Comparison of ENCODE assay signal across 23 cellular contexts in genomic region chr10:69225681-69226080, GRCh38. TPM values are rescaled to one million over a fixed set of nuclear protein-coding genes. Genes with fewer than 3 reads are reported as not detected.
DNase-seq lines count a peak whose midpoint lies in the region; ATAC-seq and TF ChIP-seq lines count a peak whose summit lies in the region.
"Had no signal": no experiment of that assay in that cellular context is flagged by ENCODE, and none has a peak within 500 bp of the region (broad histone marks: within the 10 kb centered on the region; RNA-seq: fewer than 3 reads in every experiment).

No MANE protein-coding gene starts in this region.

- no peaks in the 10 kb centered on the region for H3K9me3 Mint-ChIP-seq in activated CD8-positive, alpha-beta T cell treated with anti-CD3 and anti-CD28 coated beads, Interleukin-2, amount 10 ng/mL, durations not matched to agents 7 days and 5 days (ENCODE audit: insufficient read depth)
- H3K9me3 Mint-ChIP-seq: stimulated activated effector memory CD8-positive, alpha-beta T cell treated with anti-CD3 and anti-CD28 coated beads, Interleukin-12 subunit alpha, Interleukin-12 subunit beta, amount 100 ng/mL, for 72 hours had no signal

- H3K9me3 ChIP-seq in BLaER1: no peaks in the 10 kb centered on the region
- H3K9me3 ChIP-seq in GM23248 (ENCODE audit: low read depth): no peaks in the 10 kb centered on the region
- H3K9me3 ChIP-seq in mesenchymal stem cell (ENCODE audit: control insufficient read depth, low read length): no peaks in the 10 kb centered on the region
- H3K9me3 ChIP-seq in thyroid gland: no peaks in the 10 kb centered on the region
- H3K9me3 ChIP-seq: gastrocnemius medialis, testis had no signal

- H3K4me1 ChIP-seq in BLaER1: peaks cover 57% of the 10 kb centered on the region
- H3K4me1 ChIP-seq in GM23248 (ENCODE audit: insufficient read depth): peaks cover 11% of the 10 kb centered on the region
- peaks cover 32% of the 10 kb centered on the region for H3K4me1 ChIP-seq in mesenchymal stem cell (ENCODE audit: control insufficient read depth, insufficient read depth, low read depth, low read length)
- H3K4me1 ChIP-seq in thyroid gland: peaks cover 10 to 22% of the 10 kb centered on the region in 2 donors
- H3K4me1 ChIP-seq: gastrocnemius medialis had no signal

- no peak overlapping the region for H4K91ac ChIP-seq in mesenchymal stem cell (ENCODE audit: low read length)

- H3K27me3 ChIP-seq in BLaER1 (no peaks in the 10 kb centered on the region), GM23248 (replicated peaks; ENCODE audit: insufficient read depth) (no peaks in the 10 kb centered on the region), mesenchymal stem cell (ENCODE audit: control insufficient read depth in 1 of 2, insufficient read depth in 1 of 2, low read length in 2 of 2) (no peaks in the 10 kb centered on the region), thyroid gland (no peaks in the 10 kb centered on the region)
- H3K27me3 ChIP-seq: gastrocnemius medialis, testis had no signal

- H3K9me2 ChIP-seq in GM23248 (ENCODE audit: insufficient read depth): no peaks in the 10 kb centered on the region

- peak overlapping the region; percentile 62 for H2AFZ ChIP-seq in GM23248
- no peak overlapping the region for H2AFZ ChIP-seq in mesenchymal stem cell (ENCODE audit: low read depth, low read length)
- H2AFZ ChIP-seq: parathyroid adenoma had no signal

- intact Hi-C loops in thyroid gland (cut with DNase I): no loop called here

- no peak overlapping the region for H3K4me3 Mint-ChIP-seq in activated CD8-positive, alpha-beta T cell treated with anti-CD3 and anti-CD28 coated beads, Interleukin-2, amount 10 ng/mL, durations not matched to agents 7 days and 5 days

- H3K27ac ChIP-seq in BLaER1: no peak overlapping the region
- H3K27ac ChIP-seq in GM23248: no peak overlapping the region
- no peak overlapping the region for H3K27ac ChIP-seq in mesenchymal stem cell (ENCODE audit: low read length, poor library complexity, severe bottlenecking)
- no peak overlapping the region for H3K27ac ChIP-seq in thyroid gland
- H3K27ac ChIP-seq: gastrocnemius medialis, parathyroid adenoma, testis had no signal

- H3K79me1 ChIP-seq in mesenchymal stem cell (replicated peaks; ENCODE audit: low read length, poor library complexity, severe bottlenecking): peaks cover 13% of the 10 kb centered on the region

- H2BK5ac ChIP-seq in mesenchymal stem cell (ENCODE audit: low read depth, low read length, poor library complexity, severe bottlenecking): no peak overlapping the region

- POLR2A ChIA-PET in activated CD8-positive, alpha-beta T cell treated with anti-CD3 and anti-CD28 coated beads, Interleukin-2, amount 10 ng/mL, durations not matched to agents 7 days and 5 days (lab: Charles Lee): no interaction called here

- H3K23ac ChIP-seq in mesenchymal stem cell (ENCODE audit: low read length in 2 of 2): no peak overlapping the region

- H2BK12ac ChIP-seq in mesenchymal stem cell (ENCODE audit: low read length in 2 of 2): no peak overlapping the region

- no peak for ATAC-seq in activated CD8-positive, alpha-beta T cell treated with anti-CD3 and anti-CD28 coated beads, Interleukin-2, amount 10 ng/mL, durations not matched to agents 7 days and 5 days
- ATAC-seq in GM18861 (IDR thresholded peaks at IDR 0.05; ENCODE audit: unreplicated experiment): no peak
- ATAC-seq: activated CD4-positive, CD25-positive, alpha-beta regulatory T cell treated with anti-CD3 and anti-CD28 coated beads, Interleukin-2, amount 50 U/mL, for 24 hours; stimulated activated effector memory CD8-positive, alpha-beta T cell treated with anti-CD3 and anti-CD28 coated beads, Interleukin-12 subunit alpha, Interleukin-12 subunit beta, amount 100 ng/mL, for 72 hours had no signal

- H3K9ac ChIP-seq in BLaER1 (no peak overlapping the region), GM23248 (no peak overlapping the region), mesenchymal stem cell (ENCODE audit: low read length) (no peak overlapping the region)
- H3K9ac ChIP-seq: KMS-11, parathyroid adenoma had no signal

- H3K18ac ChIP-seq in mesenchymal stem cell (ENCODE audit: low read depth in 1 of 2, low read length in 2 of 2): no peak overlapping the region

- H3K4me1 Mint-ChIP-seq in activated CD8-positive, alpha-beta T cell treated with anti-CD3 and anti-CD28 coated beads, Interleukin-2, amount 10 ng/mL, durations not matched to agents 7 days and 5 days (ENCODE audit: low read depth): peaks cover 82% of the 10 kb centered on the region

- no peaks in the 10 kb centered on the region for H4K20me1 ChIP-seq in BLaER1
- no peaks in the 10 kb centered on the region for H4K20me1 ChIP-seq in GM23248 (ENCODE audit: insufficient read depth)

- H2BK15ac ChIP-seq in mesenchymal stem cell (ENCODE audit: low read depth, poor library complexity, severe bottlenecking): no peak overlapping the region

- H3K27ac Mint-ChIP-seq in activated CD8-positive, alpha-beta T cell treated with anti-CD3 and anti-CD28 coated beads, Interleukin-2, amount 10 ng/mL, durations not matched to agents 7 days and 5 days: peak overlapping the region; percentile 85
- H3K27ac Mint-ChIP-seq: stimulated activated effector memory CD8-positive, alpha-beta T cell treated with anti-CD3 and anti-CD28 coated beads, Interleukin-12 subunit alpha, Interleukin-12 subunit beta, amount 100 ng/mL, for 72 hours had no signal

- H3K36me3 Mint-ChIP-seq in activated CD8-positive, alpha-beta T cell treated with anti-CD3 and anti-CD28 coated beads, Interleukin-2, amount 10 ng/mL, durations not matched to agents 7 days and 5 days (ENCODE audit: low read depth): no peaks in the 10 kb centered on the region

- peak overlapping the region; percentile 20 for H2AK5ac ChIP-seq in mesenchymal stem cell (ENCODE audit: low read length, severe bottlenecking)

- TF ChIP-seq POLR2A in thyroid gland (IDR thresholded peaks at IDR 0.05): no peak

- H3K4me2 ChIP-seq in BLaER1 (peak overlapping the region; percentile 28; the same call in 1 of the 2 replicates), GM23248 (ENCODE audit: unreplicated experiment) (no peak overlapping the region), mesenchymal stem cell (ENCODE audit: low read length, poor library complexity, severe bottlenecking) (no peak overlapping the region)

- in situ Hi-C loops in GM23248 (cut with MboI): no loop called here

- CTCF ChIA-PET in activated CD8-positive, alpha-beta T cell treated with anti-CD3 and anti-CD28 coated beads, Interleukin-2, amount 10 ng/mL, durations not matched to agents 7 days and 5 days (lab: Charles Lee): interaction anchor here (0.8 to 5.1 kb wide), 5 partner anchors 13 to 270 kb away, joined by 3 to 35 read pairs (median 3); partner anchors contain the start of genes DDX21 and KIFBP

- H3K4me3 ChIP-seq in BLaER1 (no peak overlapping the region), GM23248 (no peak overlapping the region), mesenchymal stem cell (ENCODE audit: insufficient read depth in 1 of 2, low read depth in 1 of 2, low read length in 2 of 2) (no peak overlapping the region), thyroid gland (replicated peaks in 1 of 3) (no peak overlapping the region)
- H3K4me3 ChIP-seq: gastrocnemius medialis, testis had no signal

- H3K4ac ChIP-seq in mesenchymal stem cell (ENCODE audit: low read depth in 1 of 2, low read length in 2 of 2): no peak overlapping the region

- WGBS in GM23248 (ENCODE audit: low coverage in 1 of 2, low lambda C conversion rate in 2 of 2, missing lambda C conversion rate in 2 of 2), 2 experiments: 60 to 64% methylated on average over 10 of the region's 10 CpGs
- WGBS in mesenchymal stem cell: 76% methylated on average over 10 of the region's 10 CpGs
- WGBS in thyroid gland, 2 donors: 84 to 88% methylated on average over 10 of the region's 10 CpGs

- no peak for TF ChIP-seq CTCF in thyroid gland (IDR thresholded peaks at IDR 0.05)

- H3K14ac ChIP-seq in mesenchymal stem cell (ENCODE audit: low read length in 2 of 2): peak overlapping the region in 1 of 2 experiments; percentile 35

- H3F3A ChIP-seq in GM23248 (ENCODE audit: insufficient read depth): peaks cover 8% of the 10 kb centered on the region; the same call in 1 of the 2 replicates

- H3K79me2 ChIP-seq in GM23248 (ENCODE audit: insufficient read depth): no peaks in the 10 kb centered on the region

- no peak overlapping the region for H4K8ac ChIP-seq in mesenchymal stem cell (ENCODE audit: low read length)

- no peaks in the 10 kb centered on the region for H3K27me3 Mint-ChIP-seq in activated CD8-positive, alpha-beta T cell treated with anti-CD3 and anti-CD28 coated beads, Interleukin-2, amount 10 ng/mL, durations not matched to agents 7 days and 5 days (ENCODE audit: low read depth)

- no peaks in the 10 kb centered on the region for H3K36me3 ChIP-seq in BLaER1
- no peaks in the 10 kb centered on the region for H3K36me3 ChIP-seq in GM23248 (ENCODE audit: low read depth)
- peaks cover 0 to 24% of the 10 kb centered on the region in 2 experiments for H3K36me3 ChIP-seq in mesenchymal stem cell (ENCODE audit: control insufficient read depth in 1 of 2, insufficient read depth in 2 of 2, low read depth in 1 of 2, low read length in 2 of 2)
- no peaks in the 10 kb centered on the region for H3K36me3 ChIP-seq in thyroid gland
- H3K36me3 ChIP-seq: gastrocnemius medialis had no signal

- H2BK120ac ChIP-seq in mesenchymal stem cell (ENCODE audit: low read depth, low read length): no peak overlapping the region

- no peak for DNase-seq in GM23248
- DNase-seq in activated CD8-positive, alpha-beta T cell treated with anti-CD3 and anti-CD28 coated beads, Interleukin-2, amount 10 ng/mL, durations not matched to agents 7 days and 5 days: no peak
- DNase-seq in mesenchymal stem cell: no peak
- no peak for DNase-seq in thyroid gland
- DNase-seq in cerebellar cortex (ENCODE audit: low spot score): no peak
- DNase-seq in DMS114 treated with DMSO at 0.1 percent for 48 hours (lab: John Stamatoyannopoulos, UW; ENCODE audit: unreplicated experiment): no peak
- DNase-seq: activated effector memory CD4-positive, alpha-beta T cell treated with Interleukin-2 at 50 U/mL for 16 hours; DMS79; gastrocnemius medialis; GOT3; kidney; NCI-H1092; NCI-H2029 treated with DMSO at 0.1 percent for 48 hours; NCI-H446 treated with DMSO at 0.1 percent for 48 hours; testis had no signal

RNA-seq across cellular contexts. Expression of gene HKDC1, which starts 5.5 kb away (rescaled TPM):
- total RNA-seq in GM23248 (2014; rRNA removed; shearing (Covaris generic)): 0.13 and 0.32 TPM in 2 replicates
- 0.33 and 0.34 TPM in 2 replicates for polyA plus RNA-seq in GM23248 (2016; fragmentation: Nextera tagmentation; extraction: Ambion mirVana)
- 1 to 10 TPM; 1.4 to 1.8 TPM for total RNA-seq in activated CD8-positive, alpha-beta T cell treated with anti-CD3 and anti-CD28 coated beads, Interleukin-2, amount 10 ng/mL, durations not matched to agents 7 days and 5 days
- 0.39 TPM for polyA plus RNA-seq in mesenchymal stem cell (2013, experiment 1 of 2)
- polyA plus RNA-seq in mesenchymal stem cell (2013, experiment 2 of 2): 0.36 TPM
- total RNA-seq in thyroid gland: 10 to 100 TPM in 2 of 4 donors, 1 to 10 TPM in 2; 2.4 to 21.1 (median 8.5) TPM
- total RNA-seq: cardiac septum, lung microvascular endothelial cell had no signal

RNA-seq across cellular contexts. Expression of gene SUPV3L1, which starts 45.6 kb away (rescaled TPM):
- total RNA-seq in GM23248 (2014; rRNA removed; shearing (Covaris generic)): 18.2 and 29.9 TPM in 2 replicates
- 28.1 and 29.8 TPM in 2 replicates for polyA plus RNA-seq in GM23248 (2016; fragmentation: Nextera tagmentation; extraction: Ambion mirVana)
- total RNA-seq in activated CD8-positive, alpha-beta T cell treated with anti-CD3 and anti-CD28 coated beads, Interleukin-2, amount 10 ng/mL, durations not matched to agents 7 days and 5 days: 10 to 100 TPM; 35.5 to 36.8 TPM
- 16.0 TPM for polyA plus RNA-seq in mesenchymal stem cell (2013, experiment 1 of 2)
- 16.4 TPM for polyA plus RNA-seq in mesenchymal stem cell (2013, experiment 2 of 2)
- 10 to 100 TPM; 25.1 to 31.6 (median 27.8) TPM for total RNA-seq in thyroid gland

RNA-seq across cellular contexts. Expression of gene HK1, which starts 52.6 kb away (rescaled TPM):
- total RNA-seq in GM23248 (2014; rRNA removed; shearing (Covaris generic)): 96.6 and 99.4 TPM in 2 replicates
- 134 and 137 TPM in 2 replicates for polyA plus RNA-seq in GM23248 (2016; fragmentation: Nextera tagmentation; extraction: Ambion mirVana)
- 100 to 1,000 TPM; 153 to 154 TPM for total RNA-seq in activated CD8-positive, alpha-beta T cell treated with anti-CD3 and anti-CD28 coated beads, Interleukin-2, amount 10 ng/mL, durations not matched to agents 7 days and 5 days
- 69.5 TPM for polyA plus RNA-seq in mesenchymal stem cell (2013, experiment 1 of 2)
- 67.5 TPM for polyA plus RNA-seq in mesenchymal stem cell (2013, experiment 2 of 2)
- total RNA-seq in thyroid gland: 100 to 1,000 TPM; 106 to 231 (median 189) TPM
